In the genomic region with DNA sequence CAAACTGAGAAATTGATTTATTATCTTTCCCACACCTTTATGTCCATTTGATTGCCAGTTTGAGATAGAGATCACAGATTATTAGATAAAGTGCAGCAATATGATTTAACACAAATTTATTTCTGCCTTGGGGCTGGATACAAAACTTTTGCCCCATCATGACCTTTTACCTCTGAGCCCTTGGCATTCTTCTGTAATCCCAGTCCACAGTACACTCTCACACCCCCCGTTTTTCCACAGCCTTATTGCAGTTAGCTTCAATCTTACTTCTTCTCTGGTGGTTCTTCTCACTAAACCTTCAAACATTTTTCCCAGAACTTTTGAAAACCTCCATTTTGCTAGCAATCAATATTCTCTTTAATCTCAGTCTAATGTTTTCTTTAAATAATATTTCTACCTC, we compare ENCODE assay signal across 6 cellular contexts.
"Had no signal": no experiment of that assay in that cellular context is flagged by ENCODE, and none has a peak within 500 bp of the region (broad histone marks: within the 10 kb centered on the region; RNA-seq: fewer than 3 reads in every experiment).

No MANE protein-coding gene starts in this region.

- H3K27ac Mint-ChIP-seq: IgD-negative memory B cell had no signal

- H3K4me1 Mint-ChIP-seq: IgD-negative memory B cell had no signal

- DNase-seq: IMR-90, KBM-7 had no signal

- ATAC-seq: K562 had no signal

- H3K4me3 Mint-ChIP-seq: IgD-negative memory B cell had no signal

- H3K4me3 ChIP-seq: K562 had no signal

- FAIRE-seq: HTR-8/SVneo, K562 had no signal

- H3K36me3 Mint-ChIP-seq: IgD-negative memory B cell had no signal

- H3K27ac ChIP-seq: HL-60 had no signal

- H3K27me3 Mint-ChIP-seq: IgD-negative memory B cell had no signal
